ENCODE assay signal across 8 cellular contexts in the genomic region with DNA sequence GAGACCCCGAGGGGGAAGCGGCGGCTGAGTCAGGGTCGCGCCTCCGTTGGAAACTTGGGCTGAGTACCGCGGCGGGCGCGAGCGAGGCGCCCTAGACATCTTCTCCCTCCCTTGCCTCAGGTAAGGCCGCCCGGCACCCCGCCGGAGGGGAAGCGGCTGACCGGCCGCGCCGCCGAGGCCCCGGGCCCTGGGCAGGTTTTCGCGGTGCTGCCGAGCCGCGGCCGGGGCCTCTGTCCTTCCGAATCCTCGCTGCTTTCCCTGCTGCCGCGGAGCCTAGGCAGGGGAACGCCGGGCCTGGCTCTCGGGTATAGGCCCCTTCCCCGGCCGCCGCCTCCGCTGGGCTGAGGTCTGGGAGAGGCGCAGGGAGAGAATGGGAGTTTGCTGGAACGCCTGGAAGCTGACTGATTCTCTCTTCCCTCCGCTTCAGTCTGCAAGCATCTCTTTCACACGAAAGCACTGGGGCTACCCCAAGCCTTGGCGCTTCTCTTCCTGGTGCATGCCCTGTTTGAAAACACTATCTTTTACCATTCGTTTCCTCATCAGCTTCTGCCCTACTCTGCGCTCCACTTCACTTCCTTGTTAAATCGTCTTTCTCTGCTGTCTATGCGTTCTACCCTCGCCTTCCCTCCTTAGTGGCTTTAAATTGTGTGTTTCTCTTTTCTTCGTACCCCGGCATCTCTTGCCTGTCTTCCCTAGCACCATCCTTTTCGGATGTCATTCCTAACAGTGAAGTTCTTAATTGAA. TPM values are rescaled to one million over a fixed set of nuclear protein-coding genes. Genes with fewer than 3 reads are reported as not detected.
DNase-seq lines count a peak whose midpoint lies in the region; ATAC-seq and TF ChIP-seq lines count a peak whose summit lies in the region.

No MANE protein-coding gene starts in this region.

- peak; percentile 18 for ATAC-seq in HG03432 (IDR thresholded peaks at IDR 0.05; ENCODE audit: unreplicated experiment)
- ATAC-seq in HG03457 (IDR thresholded peaks at IDR 0.05; ENCODE audit: unreplicated experiment) = no peak

- peak overlapping the region; percentile 86 for H3K4me3 ChIP-seq in AG04449 (ENCODE audit: low read depth, low read length)

- DNase-seq in AG04449 (ENCODE audit: low read depth, low spot score) (no peak), GM13976 (ENCODE audit: low spot score) (peak; percentile 54), RPMI7951 (ENCODE audit: low read depth) (peak; percentile 42), glomerular visceral epithelial cell (ENCODE audit: extremely low spot score) (peak; percentile 46), nucleus accumbens (lab: John Stamatoyannopoulos, UW) (peak in 44 of 56 donors; percentile 8 to 68 (median 46))
- DNase-seq in activated naive CD4-positive, alpha-beta T cell treated with anti-CD3 and anti-CD28 coated beads, Interleukin-2, amount 50 U/mL, for 16 hours = peak; percentile 43

- TF ChIP-seq CTCF in AG04449 (IDR thresholded peaks at IDR 0.05; ENCODE audit: insufficient read depth, low read length, missing control alignments) = no peak
- TF ChIP-seq CTCF in GM13976 (IDR thresholded peaks at IDR 0.05; ENCODE audit: borderline replicate concordance, control extremely low read depth, extremely low read depth, insufficient read depth, missing control alignments) = no peak

- in situ Hi-C loops in GM13976 (cut with MboI; ENCODE audit: low sequenced_read_pairs, unreplicated experiment) = no loop called here

- CTCF ChIA-PET in AG04449 (lab: Yijun Ruan, JAX) = interaction anchor here (0.7 to 1.9 kb wide), 2 partner anchors 63 to 82 kb away, joined by 3 to 4 read pairs; no protein-coding TSS in a partner anchor

- POLR2A ChIA-PET in AG04449 (lab: Yijun Ruan, JAX) = no interaction called here

RNA-seq across cellular contexts. Expression of gene PPM1B, which starts 0.7 kb away (rescaled TPM):
- 28.0 and 33.6 TPM in 2 replicates for total RNA-seq in RPMI7951 (2014; rRNA removed; shearing (Covaris generic))
